In the genomic region with DNA sequence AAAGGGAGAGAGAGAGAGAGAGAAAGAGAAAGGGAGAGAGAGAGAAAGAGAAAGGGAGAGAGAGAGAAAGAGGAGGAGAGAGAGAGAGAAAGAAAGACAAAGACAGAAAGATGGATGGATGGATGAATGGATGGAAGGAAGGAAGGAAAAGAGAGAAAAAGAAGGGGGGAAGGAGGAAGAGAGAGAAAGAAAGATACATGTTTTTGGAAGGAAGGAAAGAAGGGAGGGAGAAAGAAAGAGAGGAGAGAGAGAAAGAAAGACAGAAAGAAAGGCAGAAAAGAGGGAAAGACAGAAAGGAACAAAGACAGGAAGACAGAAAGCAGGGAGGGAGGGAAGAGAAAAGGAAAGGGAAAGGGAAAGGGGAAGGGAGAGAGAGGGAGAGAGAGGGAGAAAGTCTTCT, we compare ENCODE assay signal across 1 cellular context.
TF ChIP-seq lines count a peak whose summit lies in the region.

No MANE protein-coding gene starts in this region.

TF ChIP-seq in HEK293, 187 proteins besides CTCF, POLR2A, EP300 and RAD21 (continued from another document):
- TF ChIP-seq, protein P1, sequence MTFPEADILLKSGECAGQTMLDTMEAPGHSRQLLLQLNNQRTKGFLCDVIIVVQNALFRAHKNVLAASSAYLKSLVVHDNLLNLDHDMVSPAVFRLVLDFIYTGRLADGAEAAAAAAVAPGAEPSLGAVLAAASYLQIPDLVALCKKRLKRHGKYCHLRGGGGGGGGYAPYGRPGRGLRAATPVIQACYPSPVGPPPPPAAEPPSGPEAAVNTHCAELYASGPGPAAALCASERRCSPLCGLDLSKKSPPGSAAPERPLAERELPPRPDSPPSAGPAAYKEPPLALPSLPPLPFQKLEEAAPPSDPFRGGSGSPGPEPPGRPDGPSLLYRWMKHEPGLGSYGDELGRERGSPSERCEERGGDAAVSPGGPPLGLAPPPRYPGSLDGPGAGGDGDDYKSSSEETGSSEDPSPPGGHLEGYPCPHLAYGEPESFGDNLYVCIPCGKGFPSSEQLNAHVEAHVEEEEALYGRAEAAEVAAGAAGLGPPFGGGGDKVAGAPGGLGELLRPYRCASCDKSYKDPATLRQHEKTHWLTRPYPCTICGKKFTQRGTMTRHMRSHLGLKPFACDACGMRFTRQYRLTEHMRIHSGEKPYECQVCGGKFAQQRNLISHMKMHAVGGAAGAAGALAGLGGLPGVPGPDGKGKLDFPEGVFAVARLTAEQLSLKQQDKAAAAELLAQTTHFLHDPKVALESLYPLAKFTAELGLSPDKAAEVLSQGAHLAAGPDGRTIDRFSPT (tag by site-specific recombination; IDR thresholded peaks at IDR 0.05), result no peak
